9 cellular contexts compared by ENCODE assay signal in genomic region chr2:237859082-237859433, GRCh38. TPM values are rescaled to one million over a fixed set of nuclear protein-coding genes. Genes with fewer than 3 reads are reported as not detected.
A peak's percentile ranks its signal among the peaks of the same experiment; 100 is the strongest.
DNase-seq lines count a peak whose midpoint lies in the region; ATAC-seq and TF ChIP-seq lines count a peak whose summit lies in the region.
"Had no signal": no experiment of that assay in that cellular context is flagged by ENCODE, and none has a peak within 500 bp of the region (broad histone marks: within the 10 kb centered on the region; RNA-seq: fewer than 3 reads in every experiment).

No MANE protein-coding gene starts in this region.

- DNase-seq in GM10266 (ENCODE audit: extremely low spot score) (peak; percentile 25), T-cell (no peak), right cardiac atrium (peak in 1 of 3 donors; percentile 42), putamen (ENCODE audit: low spot score) (peak; percentile 66), UCSD-AML1 (lab: John Stamatoyannopoulos, UW; ENCODE audit: unreplicated experiment) (no peak), COR-L47 (lab: John Stamatoyannopoulos, UW) (no peak)
- DNase-seq: activated CD4-positive, alpha-beta T cell treated with anti-CD3 and anti-CD28 coated beads for 1 hour had no signal

- WGBS in right cardiac atrium, result 49% methylated on average over 15 of the region's 15 CpGs

- no peak overlapping the region for H3K27ac ChIP-seq in right cardiac atrium (ENCODE audit: low read length)

- no peaks in the 10 kb centered on the region for H3K4me1 ChIP-seq in right cardiac atrium (ENCODE audit: control insufficient read depth, insufficient read depth, low read length)

- H3K4me1 Mint-ChIP-seq in T-cell, result peaks cover 8 to 16% (median 10%) of the 10 kb centered on the region in 3 donors

- H3K9me3 ChIP-seq in right cardiac atrium (ENCODE audit: control insufficient read depth, low read length), result no peaks in the 10 kb centered on the region

- POLR2A ChIA-PET in T-cell (lab: Charles Lee), result no interaction called here

- no peaks in the 10 kb centered on the region for H3K9me3 Mint-ChIP-seq in T-cell

- intact Hi-C loops in right cardiac atrium (cut with DNase I), result loop anchor here in 2 of 4 donors (2.0 to 10.0 kb wide), 2 partner anchors 402 to 406 kb away; no protein-coding TSS in a partner anchor

- CTCF ChIA-PET in T-cell (lab: Charles Lee), result no interaction called here

- no peak for ATAC-seq in T-cell (replicated peaks in 1 of 4)
- no peak for ATAC-seq in right cardiac atrium
- ATAC-seq in GM21528 (IDR thresholded peaks at IDR 0.05; ENCODE audit: low FRiP score, unreplicated experiment), result no peak
- no peak for ATAC-seq in GM21360 (IDR thresholded peaks at IDR 0.05; ENCODE audit: unreplicated experiment)

- H3K27me3 Mint-ChIP-seq in T-cell, result peaks cover 32 to 35% of the 10 kb centered on the region in 2 donors

- H3K27me3 ChIP-seq in right cardiac atrium (ENCODE audit: control insufficient read depth, insufficient read depth), result no peaks in the 10 kb centered on the region

- H3K27ac Mint-ChIP-seq in T-cell, result no peak overlapping the region

- TF ChIP-seq CTCF in GM10266 (IDR thresholded peaks at IDR 0.05; ENCODE audit: control insufficient read depth, insufficient read depth, low read depth, missing control alignments), result no peak

- no peaks in the 10 kb centered on the region for H3K36me3 Mint-ChIP-seq in T-cell

- peak overlapping the region; percentile 55 for H3K4me3 ChIP-seq in right cardiac atrium (ENCODE audit: low read length)

- H3K4me3 Mint-ChIP-seq in T-cell, result peak overlapping the region in 2 of 3 donors; percentile 13 to 71

RNA-seq across cellular contexts. Expression of gene RAMP1, which starts 0.4 kb away (rescaled TPM):
- total RNA-seq in T-cell (1 to 10 TPM in 2 of 5 donors, under 1 TPM in 2, not detected in 1; 0.61 to 1.1 (median 0.95) TPM), right cardiac atrium (100 to 1,000 TPM; 122 to 276 (median 160) TPM)
- 164 TPM for polyA plus RNA-seq in right cardiac atrium

Comparison
In these comparisons a context has a peak if more than half of its experiments do, and no peak if none do; other contexts are left out.
1. DNase-seq: peak in GM10266 (single experiment) and putamen (single experiment); none in T-cell (0 of 34), UCSD-AML1 (single experiment) and COR-L47 (single experiment).
2. RNA of gene RAMP1, which starts 0.4 kb away (total RNA-seq): 122 to 276 TPM in right cardiac atrium; 0.61 to 1.1 TPM in T-cell; every median in the first group is over 10 times any median in the second.